In the genomic region with DNA sequence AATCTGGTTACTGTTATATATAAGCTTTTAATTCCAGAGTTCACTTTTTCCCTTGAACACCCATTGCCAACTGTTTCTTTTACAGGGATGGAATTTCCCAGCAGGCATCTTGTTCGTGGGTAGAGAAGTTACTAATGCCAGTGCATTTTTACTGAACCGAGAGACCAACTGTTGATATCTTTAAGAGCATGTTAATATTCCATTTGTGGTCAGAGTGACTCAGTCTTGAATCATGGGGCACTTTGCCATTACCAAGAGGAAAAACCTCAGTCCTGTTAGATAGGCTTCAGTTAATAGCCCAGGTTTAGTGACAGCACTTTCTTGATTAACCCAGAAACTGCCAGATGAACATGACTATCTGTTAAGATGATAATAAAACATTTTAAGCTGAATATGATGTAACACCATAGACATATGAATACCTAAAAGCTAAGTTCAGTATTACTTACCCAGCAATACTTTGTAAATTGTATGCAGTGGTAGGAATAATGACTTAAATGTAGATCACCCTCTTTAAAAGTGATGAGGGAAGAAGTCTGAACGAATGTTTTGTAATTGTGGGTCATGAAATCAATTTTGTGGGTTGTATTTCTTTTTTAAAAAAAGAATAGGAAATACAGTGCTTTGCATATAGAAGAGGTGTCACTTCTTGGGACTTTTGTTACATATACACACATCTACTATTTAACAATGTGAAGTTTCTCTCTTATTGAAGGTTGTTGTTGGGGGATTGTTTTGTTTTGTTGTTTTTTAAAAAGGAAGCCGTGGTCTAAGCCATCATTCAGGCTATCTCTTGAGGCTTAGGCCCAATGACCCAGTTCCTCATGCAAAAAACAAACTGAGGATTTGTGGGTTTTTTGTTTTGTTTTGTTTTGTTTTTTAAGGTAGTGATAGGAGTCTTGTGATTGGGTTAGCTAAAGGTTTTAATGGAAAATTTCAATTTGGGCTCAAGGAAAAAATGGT, we compare ENCODE assay signal across 9 cellular contexts.
DNase-seq lines count a peak whose midpoint lies in the region; ATAC-seq and TF ChIP-seq lines count a peak whose summit lies in the region.
"Had no signal": no experiment of that assay in that cellular context is flagged by ENCODE, and none has a peak within 500 bp of the region (broad histone marks: within the 10 kb centered on the region; RNA-seq: fewer than 3 reads in every experiment).

No MANE protein-coding gene starts in this region.

- H3K27ac ChIP-seq in suprapubic skin = peak overlapping the region; percentile 66

- no peaks in the 10 kb centered on the region for H3K9me3 ChIP-seq in suprapubic skin

- TF ChIP-seq EP300 in Ishikawa (IDR thresholded peaks at IDR 0.05; ENCODE audit: borderline replicate concordance) (peak; percentile 77; the same call in 1 of the 2 replicates), suprapubic skin (IDR thresholded peaks at IDR 0.05) (no peak)

- peak; percentile 17; the same call in 1 of the 2 replicates for TF ChIP-seq RAD21 in Ishikawa (IDR thresholded peaks at IDR 0.05; ENCODE audit: low read depth)

- in situ Hi-C loops in G401 (cut with HindIII; ENCODE audit: low sequenced_read_pairs) = no loop called here

- H3K9me3 Mint-ChIP-seq in activated naive CD8-positive, alpha-beta T cell (ENCODE audit: low read depth) = no peaks in the 10 kb centered on the region
- H3K9me3 Mint-ChIP-seq in immature natural killer cell = no peaks in the 10 kb centered on the region
- H3K9me3 Mint-ChIP-seq: nephron had no signal

- H3K27me3 Mint-ChIP-seq in activated naive CD8-positive, alpha-beta T cell = no peaks in the 10 kb centered on the region
- H3K27me3 Mint-ChIP-seq in immature natural killer cell (ENCODE audit: low read depth in 3 of 3) = no peaks in the 10 kb centered on the region

- peak overlapping the region; percentile 72 for H3K27ac Mint-ChIP-seq in activated naive CD8-positive, alpha-beta T cell
- H3K27ac Mint-ChIP-seq in immature natural killer cell = peak overlapping the region in 5 of 6 donors; percentile 13 to 72 (median 30)

- no peaks in the 10 kb centered on the region for H3K27me3 ChIP-seq in suprapubic skin

- DNase-seq in ELR (ENCODE audit: low read depth) (peak; percentile 98), immature natural killer cell (peak; percentile 6 to 14 (median 10)), suprapubic skin (ENCODE audit: low spot score in 2 of 2) (no peak), NCI-H82 treated with DMSO at 0.1 percent for 48 hours (lab: John Stamatoyannopoulos, UW; ENCODE audit: unreplicated experiment) (no peak), G401 (ENCODE audit: low spot score) (no peak)

- WGBS in suprapubic skin = 24% methylated on average over 4 of the region's 4 CpGs

- peaks cover 8% of the 10 kb centered on the region for H3K36me3 ChIP-seq in suprapubic skin

- H3K4me1 Mint-ChIP-seq in activated naive CD8-positive, alpha-beta T cell (ENCODE audit: low read depth) = peaks cover 17% of the 10 kb centered on the region
- H3K4me1 Mint-ChIP-seq in immature natural killer cell = peaks cover 17 to 21% of the 10 kb centered on the region in 2 donors

- TF ChIP-seq POLR2A in suprapubic skin (IDR thresholded peaks at IDR 0.05) = no peak

- peaks cover 17% of the 10 kb centered on the region for H3K4me1 ChIP-seq in suprapubic skin

- ATAC-seq in GM21515 (IDR thresholded peaks at IDR 0.05; ENCODE audit: unreplicated experiment) = no peak

- no peak for TF ChIP-seq CTCF in suprapubic skin (IDR thresholded peaks at IDR 0.05)

- H3K4me3 ChIP-seq in suprapubic skin = no peak overlapping the region

- H3K36me3 Mint-ChIP-seq in activated naive CD8-positive, alpha-beta T cell = peaks cover 5% of the 10 kb centered on the region
- H3K36me3 Mint-ChIP-seq in immature natural killer cell = peaks cover 19 to 27% (median 19%) of the 10 kb centered on the region in 3 donors

- peak overlapping the region; percentile 14 for H3K4me3 Mint-ChIP-seq in activated naive CD8-positive, alpha-beta T cell
- peak overlapping the region in 3 of 5 donors; percentile 8 to 60 (median 28) for H3K4me3 Mint-ChIP-seq in immature natural killer cell
- H3K4me3 Mint-ChIP-seq: nephron had no signal

TF ChIP-seq in Ishikawa, 13 proteins besides CTCF, POLR2A, EP300 and RAD21:
- no peak for TF ChIP-seq YY1 (IDR thresholded peaks at IDR 0.05; ENCODE audit: low read depth)
- no peak for TF ChIP-seq ZBTB7A (IDR thresholded peaks at IDR 0.05; ENCODE audit: low read depth)
- no peak for TF ChIP-seq EGR1 (IDR thresholded peaks at IDR 0.05)
- TF ChIP-seq TEAD4 (IDR thresholded peaks at IDR 0.05) = peak; percentile 59
- TF ChIP-seq TAF1 (IDR thresholded peaks at IDR 0.05; ENCODE audit: low read depth) = no peak
- TF ChIP-seq, protein P1, sequence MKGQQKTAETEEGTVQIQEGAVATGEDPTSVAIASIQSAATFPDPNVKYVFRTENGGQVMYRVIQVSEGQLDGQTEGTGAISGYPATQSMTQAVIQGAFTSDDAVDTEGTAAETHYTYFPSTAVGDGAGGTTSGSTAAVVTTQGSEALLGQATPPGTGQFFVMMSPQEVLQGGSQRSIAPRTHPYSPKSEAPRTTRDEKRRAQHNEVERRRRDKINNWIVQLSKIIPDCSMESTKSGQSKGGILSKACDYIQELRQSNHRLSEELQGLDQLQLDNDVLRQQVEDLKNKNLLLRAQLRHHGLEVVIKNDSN (IDR thresholded peaks at IDR 0.05) = no peak
- TF ChIP-seq FOXM1 (IDR thresholded peaks at IDR 0.05; ENCODE audit: borderline replicate concordance, low read depth) = peak; percentile 37; the same call in 1 of the 2 replicates
- TF ChIP-seq, protein P2, sequence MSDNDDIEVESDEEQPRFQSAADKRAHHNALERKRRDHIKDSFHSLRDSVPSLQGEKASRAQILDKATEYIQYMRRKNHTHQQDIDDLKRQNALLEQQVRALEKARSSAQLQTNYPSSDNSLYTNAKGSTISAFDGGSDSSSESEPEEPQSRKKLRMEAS (IDR thresholded peaks at IDR 0.05) = no peak
- TF ChIP-seq, protein P3, sequence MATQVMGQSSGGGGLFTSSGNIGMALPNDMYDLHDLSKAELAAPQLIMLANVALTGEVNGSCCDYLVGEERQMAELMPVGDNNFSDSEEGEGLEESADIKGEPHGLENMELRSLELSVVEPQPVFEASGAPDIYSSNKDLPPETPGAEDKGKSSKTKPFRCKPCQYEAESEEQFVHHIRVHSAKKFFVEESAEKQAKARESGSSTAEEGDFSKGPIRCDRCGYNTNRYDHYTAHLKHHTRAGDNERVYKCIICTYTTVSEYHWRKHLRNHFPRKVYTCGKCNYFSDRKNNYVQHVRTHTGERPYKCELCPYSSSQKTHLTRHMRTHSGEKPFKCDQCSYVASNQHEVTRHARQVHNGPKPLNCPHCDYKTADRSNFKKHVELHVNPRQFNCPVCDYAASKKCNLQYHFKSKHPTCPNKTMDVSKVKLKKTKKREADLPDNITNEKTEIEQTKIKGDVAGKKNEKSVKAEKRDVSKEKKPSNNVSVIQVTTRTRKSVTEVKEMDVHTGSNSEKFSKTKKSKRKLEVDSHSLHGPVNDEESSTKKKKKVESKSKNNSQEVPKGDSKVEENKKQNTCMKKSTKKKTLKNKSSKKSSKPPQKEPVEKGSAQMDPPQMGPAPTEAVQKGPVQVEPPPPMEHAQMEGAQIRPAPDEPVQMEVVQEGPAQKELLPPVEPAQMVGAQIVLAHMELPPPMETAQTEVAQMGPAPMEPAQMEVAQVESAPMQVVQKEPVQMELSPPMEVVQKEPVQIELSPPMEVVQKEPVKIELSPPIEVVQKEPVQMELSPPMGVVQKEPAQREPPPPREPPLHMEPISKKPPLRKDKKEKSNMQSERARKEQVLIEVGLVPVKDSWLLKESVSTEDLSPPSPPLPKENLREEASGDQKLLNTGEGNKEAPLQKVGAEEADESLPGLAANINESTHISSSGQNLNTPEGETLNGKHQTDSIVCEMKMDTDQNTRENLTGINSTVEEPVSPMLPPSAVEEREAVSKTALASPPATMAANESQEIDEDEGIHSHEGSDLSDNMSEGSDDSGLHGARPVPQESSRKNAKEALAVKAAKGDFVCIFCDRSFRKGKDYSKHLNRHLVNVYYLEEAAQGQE (IDR thresholded peaks at IDR 0.05; ENCODE audit: low read depth) = no peak
- no peak for TF ChIP-seq CREB1 (IDR thresholded peaks at IDR 0.05; ENCODE audit: low read depth)
- peak; percentile 61 for TF ChIP-seq TCF12 (IDR thresholded peaks at IDR 0.05; ENCODE audit: low read depth)
- peak; percentile 81 for TF ChIP-seq NFIC (IDR thresholded peaks at IDR 0.05)
- no peak for TF ChIP-seq CEBPB (IDR thresholded peaks at IDR 0.05)

Comparison
In these comparisons a context has a peak if more than half of its experiments do, and no peak if none do; other contexts are left out.
1. DNase-seq: peak in ELR (single experiment) and immature natural killer cell (3 of 3); none in suprapubic skin (0 of 2), NCI-H82 treated with DMSO at 0.1 percent for 48 hours (single experiment) and G401 (single experiment).